Comparison of ENCODE assay signal across 20 cellular contexts in the genomic region with DNA sequence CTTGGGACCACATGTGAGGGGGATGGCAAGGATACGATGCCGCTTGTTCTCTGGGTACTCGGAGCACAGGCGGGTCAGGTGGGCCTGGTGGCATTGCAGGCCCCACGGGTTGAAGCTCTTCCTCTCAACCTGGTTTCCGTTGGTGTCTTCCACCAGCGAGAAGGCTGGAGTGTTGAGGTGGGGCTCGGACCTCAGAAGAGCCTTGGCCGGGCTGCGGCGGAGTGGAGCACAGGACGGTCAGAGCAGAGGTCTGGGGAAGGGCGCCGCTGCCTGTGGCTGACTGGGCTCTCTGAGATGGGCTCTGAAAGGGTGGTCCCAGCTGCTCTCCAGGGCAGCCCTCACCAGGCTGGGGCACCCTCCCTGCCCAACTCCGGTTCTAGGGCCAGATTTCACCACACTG. TPM values are rescaled to one million over a fixed set of nuclear protein-coding genes. Genes with fewer than 3 reads are reported as not detected.
A peak's percentile ranks its signal among the peaks of the same experiment; 100 is the strongest.
DNase-seq lines count a peak whose midpoint lies in the region; ATAC-seq, FAIRE-seq and TF ChIP-seq lines count a peak whose summit lies in the region.
"Had no signal": no experiment of that assay in that cellular context is flagged by ENCODE, and none has a peak within 500 bp of the region (broad histone marks: within the 10 kb centered on the region; RNA-seq: fewer than 3 reads in every experiment).

No MANE protein-coding gene starts in this region.

- H3K9ac ChIP-seq in H1 (replicated peaks in 1 of 4; ENCODE audit: extremely low read depth in 1 of 4, low read depth in 3 of 4, low read length in 3 of 4), result no peak overlapping the region

- H3K27me3 Mint-ChIP-seq in nephron progenitor cell (ENCODE audit: low read depth, poor library complexity), result peaks cover 50% of the 10 kb centered on the region

- peaks cover 40% of the 10 kb centered on the region for H3K36me3 Mint-ChIP-seq in nephron progenitor cell (ENCODE audit: low read depth)
- H3K36me3 Mint-ChIP-seq: CD8-positive, alpha-beta T cell had no signal

- no peak overlapping the region for H2BK5ac ChIP-seq in H1 (ENCODE audit: low read depth, low read length)

- H4K91ac ChIP-seq in H1 (replicated peaks; ENCODE audit: insufficient read length, low read length), result no peak overlapping the region

- no peak for TF ChIP-seq RAD21 in H1 (IDR thresholded peaks at IDR 0.05 in 1 of 2, conservative IDR thresholded peaks at IDR 0.05 in 1 of 2; ENCODE audit: low read depth in 2 of 2, low read length in 2 of 2)

- H4K20me1 ChIP-seq in H1 (replicated peaks in 1 of 2; ENCODE audit: control insufficient read depth in 1 of 2, insufficient read depth in 2 of 2, low read length in 2 of 2), result no peaks in the 10 kb centered on the region

- H3K23ac ChIP-seq in H1 (ENCODE audit: insufficient read length), result no peak overlapping the region

- no peaks in the 10 kb centered on the region for H3K23me2 ChIP-seq in H1 (ENCODE audit: low read depth, low read length)

- H3K9me3 ChIP-seq in left ventricle myocardium inferior (replicated peaks) (no peaks in the 10 kb centered on the region), H1 (ENCODE audit: insufficient read depth in 2 of 2, low read depth in 1 of 2, low read length in 1 of 2) (no peaks in the 10 kb centered on the region; a peak in 1 of 4 replicates), gastrocnemius medialis (no peaks in the 10 kb centered on the region)

- H3K27me3 ChIP-seq in left ventricle myocardium inferior (ENCODE audit: low read depth) (no peaks in the 10 kb centered on the region), H1 (replicated peaks in 1 of 4; ENCODE audit: control insufficient read depth in 3 of 4, extremely low read depth in 1 of 4, insufficient read depth in 3 of 4, low read length in 3 of 4) (peaks cover 0 to 6% (median 0%) of the 10 kb centered on the region in 4 experiments; a peak in 3 of 7 replicates), gastrocnemius medialis (no peaks in the 10 kb centered on the region)

- H2BK15ac ChIP-seq in H1 (ENCODE audit: low read length), result 0 out of 2 replicates have a peak overlapping the region, but pooled peaks have one; percentile 29

- peaks cover 32% of the 10 kb centered on the region for H3K4me1 Mint-ChIP-seq in nephron progenitor cell

- CTCF ChIA-PET in H1 (lab: Charles Lee; ENCODE audit: partially characterized antibody), result interaction anchor here (0.9 to 1.6 kb wide), 6 partner anchors 9 to 342 kb away, joined by 3 to 4 read pairs (median 3); a partner anchor contains a TSS

- no peak overlapping the region for H2BK20ac ChIP-seq in H1 (ENCODE audit: low read length)

- H3K4me2 ChIP-seq in H1 (ENCODE audit: insufficient read depth in 1 of 2, low read depth in 2 of 2, low read length in 2 of 2), result no peak overlapping the region

- no peak overlapping the region for H2BK120ac ChIP-seq in H1 (replicated peaks; ENCODE audit: low read depth, low read length)

- no peak overlapping the region for H3K14ac ChIP-seq in H1 (ENCODE audit: insufficient read length)

- H3K36me3 ChIP-seq in left ventricle myocardium inferior (peaks cover 20% of the 10 kb centered on the region), H1 (ENCODE audit: control insufficient read depth in 2 of 4, insufficient read depth in 4 of 4, low read length in 3 of 4) (no peaks in the 10 kb centered on the region), gastrocnemius medialis (peaks cover 6 to 52% of the 10 kb centered on the region in 2 donors)

- H4K8ac ChIP-seq in H1 (ENCODE audit: extremely low read depth, insufficient read depth, low read length), result no peak overlapping the region

- H3K4me1 ChIP-seq in left ventricle myocardium inferior, result peaks cover 83% of the 10 kb centered on the region
- H3K4me1 ChIP-seq in H1 (replicated peaks in 1 of 4; ENCODE audit: control insufficient read depth in 3 of 4, insufficient read depth in 4 of 4, low read length in 3 of 4), result peaks cover 3 to 8% (median 4%) of the 10 kb centered on the region in 4 experiments; a peak in 6 of 7 replicates
- peaks cover 45 to 55% of the 10 kb centered on the region in 2 donors for H3K4me1 ChIP-seq in gastrocnemius medialis

- no peaks in the 10 kb centered on the region for H3K9me3 Mint-ChIP-seq in nephron progenitor cell
- H3K9me3 Mint-ChIP-seq: CD8-positive, alpha-beta T cell had no signal

- H3K27ac Mint-ChIP-seq in nephron progenitor cell, result peak overlapping the region; percentile 31
- H3K27ac Mint-ChIP-seq: CD8-positive, alpha-beta T cell had no signal

- 0 out of 2 replicates have a peak overlapping the region, but pooled peaks have one; percentile 39 for H2BK12ac ChIP-seq in H1 (ENCODE audit: low read depth, low read length)

- H3K79me1 ChIP-seq in H1 (ENCODE audit: low read depth, low read length), result no peaks in the 10 kb centered on the region

- intact Hi-C loops in left ventricle myocardium inferior (cut with micrococcal nuclease) (no loop called here), left cardiac atrium (cut with DNase I) (no loop called here), gastrocnemius medialis (cut with DNase I; ENCODE audit: low total_unique reads) (loop anchor here (10.0 kb wide), 1 partner anchor 412 kb away; a partner anchor contains a TSS)

- H3K27ac ChIP-seq in left ventricle myocardium inferior (replicated peaks), result peak overlapping the region; percentile 87
- H3K27ac ChIP-seq in H1 (ENCODE audit: low read depth, low read length), result no peak overlapping the region
- peak overlapping the region; percentile 98 to 100 (median 100) for H3K27ac ChIP-seq in gastrocnemius medialis
- H3K27ac ChIP-seq: C4-2B had no signal

- H3K18ac ChIP-seq in H1 (ENCODE audit: extremely low read depth, low read length), result no peak overlapping the region

- POLR2A ChIA-PET in H1 (lab: Charles Lee; ENCODE audit: partially characterized antibody), result interaction anchor here (0.6 to 1.4 kb wide), 2 partner anchors 13 to 112 kb away, joined by 3 to 4 read pairs; no protein-coding TSS in a partner anchor

- no peak for FAIRE-seq in H1 (lab: Jason Lieb, UNC)
- FAIRE-seq: D721Med, G401.6, GM12891, H54 had no signal

- 94% methylated on average over 15 of the region's 15 CpGs; no CpG with 5 or more reads in 1 of the 2 experiments for WGBS in H1 (ENCODE audit: extremely low coverage in 1 of 2, insufficient coverage in 1 of 2, insufficient read length in 1 of 2, insufficient replicate concordance in 2 of 2, low coverage in 1 of 2, low lambda C conversion rate in 2 of 2, missing lambda C conversion rate in 1 of 2), 2 experiments

- no peak overlapping the region for H2AFZ ChIP-seq in H1 (ENCODE audit: low read length)

- no peak overlapping the region for H4K5ac ChIP-seq in H1 (ENCODE audit: insufficient read length, low read depth, low read length)

- ATAC-seq in left cardiac atrium, result no peak
- ATAC-seq in gastrocnemius medialis, result no peak
- no peak for ATAC-seq in GM19463 (IDR thresholded peaks at IDR 0.05; ENCODE audit: unreplicated experiment)
- ATAC-seq: CD8-positive, alpha-beta T cell; HCT116 had no signal

- H3K4me3 ChIP-seq in left ventricle myocardium inferior, result no peak overlapping the region
- H3K4me3 ChIP-seq in H1 (ENCODE audit: extremely low read depth in 1 of 4, insufficient read depth in 2 of 4, low read depth in 3 of 4, low read length in 4 of 4), result no peak overlapping the region
- H3K4me3 ChIP-seq in gastrocnemius medialis, result no peak overlapping the region

- no peaks in the 10 kb centered on the region for H3K79me2 ChIP-seq in H1 (ENCODE audit: control insufficient read depth in 1 of 2, insufficient read depth in 2 of 2, low read length in 2 of 2)

- no peak overlapping the region for H3K56ac ChIP-seq in H1 (replicated peaks; ENCODE audit: insufficient read length, low read depth, low read length)

- TF ChIP-seq POLR2A in H1 (IDR thresholded peaks at IDR 0.05; ENCODE audit: control extremely low read depth in 1 of 2, low read depth in 2 of 2, low read length in 2 of 2) (no peak), gastrocnemius medialis (IDR thresholded peaks at IDR 0.05) (no peak)

- DNase-seq in left ventricle myocardium inferior (no peak), left cardiac atrium (no peak), H1 (ENCODE audit: low read depth in 1 of 2, low spot score in 2 of 2) (no peak), nephron progenitor cell (no peak), gastrocnemius medialis (no peak), dedifferentiated amniotic fluid mesenchymal stem cell (ENCODE audit: extremely low spot score) (no peak)
- DNase-seq in activated CD4-positive, alpha-beta T cell treated with anti-CD3 and anti-CD28 coated beads, Interleukin-2, amount 50 U/mL, for 1 hour, result no peak
- DNase-seq: ACHN; CD8-positive, alpha-beta T cell; COR-L47; DMS153; DMS79 treated with DMSO at 0.1 percent for 48 hours; EL had no signal

- H3K4me3 Mint-ChIP-seq in nephron progenitor cell, result no peak overlapping the region
- H3K4me3 Mint-ChIP-seq: CD8-positive, alpha-beta T cell had no signal

- no peak overlapping the region for H3K4ac ChIP-seq in H1 (replicated peaks; ENCODE audit: insufficient read length, low read depth, low read length)

- no peak for TF ChIP-seq EP300 in H1 (IDR thresholded peaks at IDR 0.05; ENCODE audit: borderline replicate concordance in 1 of 2, low read depth in 2 of 2, low read length in 2 of 2)

- no peak for TF ChIP-seq CTCF in left ventricle myocardium inferior (IDR thresholded peaks at IDR 0.05; ENCODE audit: borderline replicate concordance)
- TF ChIP-seq CTCF in H1 (IDR thresholded peaks at IDR 0.05; ENCODE audit: control extremely low read depth in 1 of 3, insufficient read depth in 1 of 3, low read depth in 1 of 3, low read length in 3 of 3), result no peak
- TF ChIP-seq CTCF in nephron progenitor cell (IDR thresholded peaks at IDR 0.05), result no peak
- TF ChIP-seq CTCF in gastrocnemius medialis (IDR thresholded peaks at IDR 0.05 in 4 of 5, conservative IDR thresholded peaks at IDR 0.05 in 1 of 5), result no peak

- H2AK5ac ChIP-seq in H1 (ENCODE audit: low read depth, low read length), result no peak overlapping the region

- in situ Hi-C loops in gastrocnemius medialis (cut with MboI; ENCODE audit: low sequenced_read_pairs in 4 of 4), result loop anchor here in 1 of 4 donors (25.0 kb wide), 1 partner anchor 561 kb away; no protein-coding TSS in a partner anchor

RNA-seq across cellular contexts. Expression of a gene that starts 15.2 kb away (rescaled TPM):
- total RNA-seq in left ventricle myocardium inferior (199 TPM), left cardiac atrium (100 to 1,000 TPM; 183 to 203 TPM), gastrocnemius medialis (100 to 1,000 TPM in 1 of 4 donors, 10 to 100 TPM in 3; 50.7 to 101 (median 63.5) TPM)
- 104 and 107 TPM in 2 replicates for total RNA-seq in H1 (2021; fragmentation: NEBNext Ultra II Directional; extraction: Animal tissue kit (Norgen Biotek cat#: 25700))
- 44.1 and 52.1 TPM in 2 replicates for polyA plus RNA-seq in H1 (2011; rRNA removed)
- polyA plus RNA-seq in H1 (2011; cell fraction: cytosol; rRNA removed), result 57.4 TPM
- polyA plus RNA-seq in H1 (2011; cell fraction: nucleus; rRNA removed), result 62.0 TPM
- polyA plus RNA-seq in H1 (2012, experiment 1 of 2), result 117 to 214 TPM (median 170 TPM) in 4 replicates
- polyA plus RNA-seq in H1 (2012, experiment 2 of 2), result 56.3 TPM
- 88.8 TPM for polyA plus RNA-seq in H1 (2013, experiment 1 of 2)
- polyA plus RNA-seq in H1 (2013, experiment 2 of 2), result 97.1 TPM
- 13.7 and 13.9 TPM in 2 replicates for polyA minus RNA-seq in H1 (2011; rRNA and poly(A)+ RNA removed)
- 12.4 TPM for polyA minus RNA-seq in H1 (2011; cell fraction: cytosol; rRNA and poly(A)+ RNA removed)
- polyA minus RNA-seq in H1 (2011; cell fraction: nucleus; rRNA and poly(A)+ RNA removed), result 21.4 TPM

RNA-seq across cellular contexts. Expression of a gene that starts 20.0 kb away (rescaled TPM):
- total RNA-seq in left ventricle myocardium inferior, result 42.0 TPM
- 10 to 100 TPM; 23.8 to 29.4 TPM for total RNA-seq in left cardiac atrium
- 0.22 and 0.23 TPM in 2 replicates for total RNA-seq in H1 (2021; fragmentation: NEBNext Ultra II Directional; extraction: Animal tissue kit (Norgen Biotek cat#: 25700))
- polyA plus RNA-seq in H1 (2011; rRNA removed), result 0.73 and 0.93 TPM in 2 replicates
- 0.72 TPM for polyA plus RNA-seq in H1 (2011; cell fraction: cytosol; rRNA removed)
- polyA plus RNA-seq in H1 (2011; cell fraction: nucleus; rRNA removed), result 0.80 TPM
- 0.25 to 0.81 TPM (median 0.46 TPM) in 4 replicates for polyA plus RNA-seq in H1 (2012, experiment 1 of 2)
- 0.26 TPM for polyA plus RNA-seq in H1 (2012, experiment 2 of 2)
- 0.14 TPM for polyA plus RNA-seq in H1 (2013, experiment 1 of 2)
- 0.13 TPM for polyA plus RNA-seq in H1 (2013, experiment 2 of 2)
- polyA minus RNA-seq in H1 (2011; rRNA and poly(A)+ RNA removed), result 0.66 and 0.69 TPM in 2 replicates
- polyA minus RNA-seq in H1 (2011; cell fraction: cytosol; rRNA and poly(A)+ RNA removed), result not detected
- polyA minus RNA-seq in H1 (2011; cell fraction: nucleus; rRNA and poly(A)+ RNA removed), result 1.00 TPM
- 100 to 1,000 TPM; 287 to 570 (median 348) TPM for total RNA-seq in gastrocnemius medialis
- total RNA-seq: CD8-positive, alpha-beta T cell had no signal

Comparison
In these comparisons a context has a peak if more than half of its experiments do, and no peak if none do; other contexts are left out.
1. RNA of a gene that starts 20.0 kb away (total RNA-seq): 287 to 570 TPM in gastrocnemius medialis, 42.0 TPM in left ventricle myocardium inferior (single experiment) and 23.8 to 29.4 TPM in left cardiac atrium; 0.22 to 0.23 TPM in H1; every median in the first group is over 10 times any median in the second.